In genomic region chr1:153990468-153991150, GRCh38 we compare ENCODE assay signal across 1 cellular context.
TF ChIP-seq lines count a peak whose summit lies in the region.

RPS27 (plus strand) TSS chr1:153990762; CDS start chr1:153990797, 35 bp downstream.

TF ChIP-seq in K562, 482 proteins besides CTCF, POLR2A, EP300 and RAD21 (continued from another document and continues in another):
- TF ChIP-seq ZNF277 (CRISPR knock-in tag; IDR thresholded peaks at IDR 0.05; ENCODE audit: borderline replicate concordance) (no peak), NONO (IDR thresholded peaks at IDR 0.05; ENCODE audit: low read depth in 2 of 2, low read length in 1 of 2) (peak; percentile 72 to 92; a peak in 3 of 4 replicates), ZNF395 (CRISPR knock-in tag; IDR thresholded peaks at IDR 0.05) (peak; percentile 72; the same call in 1 of the 2 replicates), HLTF (IDR thresholded peaks at IDR 0.05) (peak; percentile 53; the same call in 1 of the 2 replicates), FOS (IDR thresholded peaks at IDR 0.05; ENCODE audit: extremely low read depth, insufficient read length) (no peak), RBM39 (optimal IDR thresholded peaks at IDR 0.05; ENCODE audit: low read depth, low read length) (peak; percentile 97), GABPA (tag; conservative IDR thresholded peaks at IDR 0.05; ENCODE audit: low read depth) (peak; percentile 96), OTX1 (CRISPR knock-in tag; IDR thresholded peaks at IDR 0.05) (0 out of 2 replicates have a peak, but pooled peaks have one; percentile 3), ZNF57 (CRISPR knock-in tag; IDR thresholded peaks at IDR 0.05) (no peak), ZBED1 (IDR thresholded peaks at IDR 0.05) (peak; percentile 67; the same call in 1 of the 2 replicates), CREB3 (tag; conservative IDR thresholded peaks at IDR 0.05; ENCODE audit: low read depth) (peak; percentile 83), ZNF197 (CRISPR knock-in tag; IDR thresholded peaks at IDR 0.05; ENCODE audit: low read depth) (peak; percentile 84), DLX4 (CRISPR knock-in tag; IDR thresholded peaks at IDR 0.05) (no peak), TEAD4 (IDR thresholded peaks at IDR 0.05; ENCODE audit: low read length) (peak; percentile 71), TEAD4 (CRISPR knock-in tag; IDR thresholded peaks at IDR 0.05; ENCODE audit: borderline replicate concordance) (no peak), SLC30A9 (CRISPR knock-in tag; IDR thresholded peaks at IDR 0.05) (no peak), ARID3B (CRISPR knock-in tag; IDR thresholded peaks at IDR 0.05; ENCODE audit: borderline replicate concordance) (no peak), FOSL1 (tag; conservative IDR thresholded peaks at IDR 0.05) (peak; percentile 67), BRCA1 (IDR thresholded peaks at IDR 0.05) (no peak), BRCA1 (CRISPR knock-in tag; IDR thresholded peaks at IDR 0.05) (no peak), SMC3 (conservative IDR thresholded peaks at IDR 0.05; ENCODE audit: insufficient read depth, low read depth, low read length) (no peak), MTA1 (IDR thresholded peaks at IDR 0.05; ENCODE audit: borderline replicate concordance) (no peak), CBX8 (IDR thresholded peaks at IDR 0.05; ENCODE audit: borderline replicate concordance, extremely low read depth, low read depth, low read length, poor library complexity, severe bottlenecking) (no peak), TBL1XR1 (IDR thresholded peaks at IDR 0.05; ENCODE audit: low read length in 2 of 2) (no peak; a peak in 2 of 4 replicates), ZNF551 (CRISPR knock-in tag; IDR thresholded peaks at IDR 0.05) (no peak), ZNF79 (CRISPR knock-in tag; IDR thresholded peaks at IDR 0.05; ENCODE audit: low read depth) (no peak), ZNF384 (IDR thresholded peaks at IDR 0.05; ENCODE audit: low read depth, low read length) (no peak), ZFP30 (CRISPR knock-in tag; IDR thresholded peaks at IDR 0.05; ENCODE audit: borderline replicate concordance) (no peak), ZNF41 (CRISPR knock-in tag; conservative IDR thresholded peaks at IDR 0.05) (no peak), MEF2A (IDR thresholded peaks at IDR 0.05; ENCODE audit: control insufficient read depth, low read depth, low read length) (no peak), MCM3 (IDR thresholded peaks at IDR 0.05) (no peak), EP400 (IDR thresholded peaks at IDR 0.05) (peak; percentile 99), NFXL1 (CRISPR knock-in tag; IDR thresholded peaks at IDR 0.05) (no peak), ZNF76 (CRISPR knock-in tag; IDR thresholded peaks at IDR 0.05; ENCODE audit: borderline replicate concordance) (0 out of 2 replicates have a peak, but pooled peaks have one; percentile 27), ZNF444 (CRISPR knock-in tag; IDR thresholded peaks at IDR 0.05) (0 out of 2 replicates have a peak, but pooled peaks have one; percentile 31), HBP1 (CRISPR knock-in tag; IDR thresholded peaks at IDR 0.05) (peak; percentile 46; the same call in 1 of the 2 replicates), CXXC5 (CRISPR knock-in tag; IDR thresholded peaks at IDR 0.05) (peak; percentile 77), MXD1 (CRISPR knock-in tag; IDR thresholded peaks at IDR 0.05; ENCODE audit: borderline replicate concordance, poor library complexity, severe bottlenecking) (peak; percentile 20), MTA3 (IDR thresholded peaks at IDR 0.05; ENCODE audit: borderline replicate concordance) (peak; percentile 99), PRDM10 (IDR thresholded peaks at IDR 0.05; ENCODE audit: partially characterized antibody) (peak; percentile 98), ZNF324 (CRISPR knock-in tag; IDR thresholded peaks at IDR 0.05) (no peak; the same call in 1 of the 2 replicates), REST (CRISPR knock-in tag; IDR thresholded peaks at IDR 0.05; ENCODE audit: low read depth) (no peak), HEY1 (CRISPR knock-in tag; IDR thresholded peaks at IDR 0.05; ENCODE audit: borderline replicate concordance) (no peak), EWSR1 (IDR thresholded peaks at IDR 0.05; ENCODE audit: borderline replicate concordance, low read depth, partially characterized antibody) (no peak), ZBTB9 (CRISPR knock-in tag; IDR thresholded peaks at IDR 0.05) (0 out of 2 replicates have a peak, but pooled peaks have one; percentile 43), SAFB (IDR thresholded peaks at IDR 0.05; ENCODE audit: borderline replicate concordance, low read depth, low read length) (no peak), ZNF586 (CRISPR knock-in tag; conservative IDR thresholded peaks at IDR 0.05) (no peak), HIVEP1 (CRISPR knock-in tag; IDR thresholded peaks at IDR 0.05) (no peak), SMAD4 (CRISPR knock-in tag; conservative IDR thresholded peaks at IDR 0.05) (peak; percentile 37; the same call in 1 of the 2 replicates)
